29 cellular contexts compared by ENCODE assay signal in genomic region chr5:136528481-136528880, GRCh38.
"Had no signal": no experiment of that assay in that cellular context is flagged by ENCODE, and none has a peak within 500 bp of the region (broad histone marks: within the 10 kb centered on the region; RNA-seq: fewer than 3 reads in every experiment).

No MANE protein-coding gene starts in this region.

- H3K27me3 Mint-ChIP-seq: stimulated activated memory B cell treated with anti-CD40 and anti-IgM and Interleukin-4, amounts not matched to agents 10 μg/mL and 1 μg/mL and 100 μg/mL, for 72 hours; stimulated activated naive B cell treated with anti-CD40 and anti-IgM and Interleukin-4, amounts not matched to agents 10 μg/mL and 1 μg/mL and 100 μg/mL, for 72 hours; stimulated activated naive CD8-positive, alpha-beta T cell treated with anti-CD3 and anti-CD28 coated beads, Interleukin-15, amount 100 ng/mL, for 72 hours; stimulated activated naive CD8-positive, alpha-beta T cell treated with anti-CD3 and anti-CD28 coated beads, Interleukin-15, Interleukin-2, amounts not matched to agents 100 ng/mL and 50 ng/mL, for 24 hours had no signal

- H3K4me1 ChIP-seq: stomach, suprapubic skin, testis, thyroid gland, tibial artery, tibial nerve, transverse colon, upper lobe of left lung, upper lobe of right lung, uterus, vagina had no signal

- H3K36me3 Mint-ChIP-seq: stimulated activated effector memory CD8-positive, alpha-beta T cell treated with anti-CD3 and anti-CD28 coated beads, Interleukin-12 subunit alpha, Interleukin-12 subunit beta, amount 100 ng/mL, for 72 hours; stimulated activated memory B cell treated with anti-CD40 and anti-IgM and Interleukin-4, amounts not matched to agents 10 μg/mL and 1 μg/mL and 100 μg/mL, for 72 hours; stimulated activated naive B cell treated with anti-CD40 and anti-IgM and Interleukin-4, amounts not matched to agents 10 μg/mL and 1 μg/mL and 100 μg/mL, for 72 hours; type B pancreatic cell had no signal

- H3K9me3 Mint-ChIP-seq: stimulated activated effector memory CD8-positive, alpha-beta T cell treated with anti-CD3 and anti-CD28 coated beads, Interleukin-12 subunit alpha, Interleukin-12 subunit beta, amount 100 ng/mL, for 72 hours; stimulated activated memory B cell treated with anti-CD40 and anti-IgM and Interleukin-4, amounts not matched to agents 10 μg/mL and 1 μg/mL and 100 μg/mL, for 72 hours; stimulated activated naive B cell treated with anti-CD40 and anti-IgM and Interleukin-4, amounts not matched to agents 10 μg/mL and 1 μg/mL and 100 μg/mL, for 72 hours; stimulated activated naive CD8-positive, alpha-beta T cell treated with anti-CD3 and anti-CD28 coated beads, Interleukin-15, amount 100 ng/mL, for 72 hours; stimulated activated naive CD8-positive, alpha-beta T cell treated with anti-CD3 and anti-CD28 coated beads, Interleukin-15, Interleukin-2, amounts not matched to agents 100 ng/mL and 50 ng/mL, for 24 hours; type B pancreatic cell had no signal

- H3K27ac Mint-ChIP-seq: stimulated activated effector memory CD8-positive, alpha-beta T cell treated with anti-CD3 and anti-CD28 coated beads, Interleukin-12 subunit alpha, Interleukin-12 subunit beta, amount 100 ng/mL, for 72 hours; stimulated activated memory B cell treated with anti-CD40 and anti-IgM and Interleukin-4, amounts not matched to agents 10 μg/mL and 1 μg/mL and 100 μg/mL, for 72 hours; stimulated activated naive B cell treated with anti-CD40 and anti-IgM and Interleukin-4, amounts not matched to agents 10 μg/mL and 1 μg/mL and 100 μg/mL, for 72 hours; stimulated activated naive CD8-positive, alpha-beta T cell treated with anti-CD3 and anti-CD28 coated beads, Interleukin-15, amount 100 ng/mL, for 72 hours; stimulated activated naive CD8-positive, alpha-beta T cell treated with anti-CD3 and anti-CD28 coated beads, Interleukin-15, Interleukin-2, amounts not matched to agents 100 ng/mL and 50 ng/mL, for 24 hours; type B pancreatic cell had no signal

- FAIRE-seq: urothelium cell line had no signal

- H3K4me3 Mint-ChIP-seq: stimulated activated effector memory CD8-positive, alpha-beta T cell treated with anti-CD3 and anti-CD28 coated beads, Interleukin-12 subunit alpha, Interleukin-12 subunit beta, amount 100 ng/mL, for 72 hours; stimulated activated memory B cell treated with anti-CD40 and anti-IgM and Interleukin-4, amounts not matched to agents 10 μg/mL and 1 μg/mL and 100 μg/mL, for 72 hours; stimulated activated naive B cell treated with anti-CD40 and anti-IgM and Interleukin-4, amounts not matched to agents 10 μg/mL and 1 μg/mL and 100 μg/mL, for 72 hours; stimulated activated naive CD8-positive, alpha-beta T cell treated with anti-CD3 and anti-CD28 coated beads, Interleukin-15, amount 100 ng/mL, for 72 hours; stimulated activated naive CD8-positive, alpha-beta T cell treated with anti-CD3 and anti-CD28 coated beads, Interleukin-15, Interleukin-2, amounts not matched to agents 100 ng/mL and 50 ng/mL, for 24 hours; type B pancreatic cell had no signal

- H3K9me3 ChIP-seq: stomach, suprapubic skin, testis, thoracic aorta, thyroid gland, tibial artery, tibial nerve, transverse colon, upper lobe of left lung, upper lobe of right lung, uterus, vagina had no signal

- DNase-seq: stimulated activated CD4-positive, alpha-beta T cell treated with anti-CD3 and anti-CD28 coated beads, Interleukin-2, amount 100 ng/mL, for 48 hours; stimulated activated CD4-positive, alpha-beta T cell treated with anti-CD3 and anti-CD28 coated beads, Interleukin-4, amount 100 ng/mL, for 1 hour; stimulated activated CD4-positive, alpha-beta T cell treated with anti-CD3 and anti-CD28 coated beads, Interleukin-4, amount 100 ng/mL, for 24 hours; stimulated activated CD4-positive, alpha-beta T cell treated with anti-CD3 and anti-CD28 coated beads, Interleukin-4, amount 100 ng/mL, for 4 hours; stimulated activated CD8-positive, alpha-beta memory T cell treated with anti-CD3 and anti-CD28 coated beads, Interleukin-4, amount 100 ng/mL, for 48 hours; stimulated activated naive B cell treated with anti-CD40 and anti-IgM and Interleukin-4, amounts not matched to agents 10 μg/mL and 1 μg/mL and 100 μg/mL, for 72 hours; stimulated activated naive CD4-positive, alpha-beta T cell; stimulated activated naive CD4-positive, alpha-beta T cell treated with Interleukin-2 at 50 U/mL for 16 hours; stimulated activated naive CD8-positive, alpha-beta T cell treated with anti-CD3 and anti-CD28 coated beads, Interleukin-15, amount 100 ng/mL, for 72 hours; stimulated activated naive CD8-positive, alpha-beta T cell treated with anti-CD3 and anti-CD28 coated beads, Interleukin-15, Interleukin-2, amounts not matched to agents 100 U/mL and 50 U/mL, for 24 hours; stomach; substantia nigra; testis; thyroid gland; tibial artery; transverse colon; trophoblast cell; upper lobe of left lung; upper lobe of right lung; uterus had no signal

- H3K4me1 Mint-ChIP-seq: stimulated activated effector memory CD8-positive, alpha-beta T cell treated with anti-CD3 and anti-CD28 coated beads, Interleukin-12 subunit alpha, Interleukin-12 subunit beta, amount 100 ng/mL, for 72 hours; stimulated activated memory B cell treated with anti-CD40 and anti-IgM and Interleukin-4, amounts not matched to agents 10 μg/mL and 1 μg/mL and 100 μg/mL, for 72 hours; stimulated activated naive B cell treated with anti-CD40 and anti-IgM and Interleukin-4, amounts not matched to agents 10 μg/mL and 1 μg/mL and 100 μg/mL, for 72 hours; stimulated activated naive CD8-positive, alpha-beta T cell treated with anti-CD3 and anti-CD28 coated beads, Interleukin-15, amount 100 ng/mL, for 72 hours had no signal

- H3K36me3 ChIP-seq: stomach, suprapubic skin, thoracic aorta, thyroid gland, tibial artery, tibial nerve, transverse colon, upper lobe of left lung, upper lobe of right lung, uterus, vagina had no signal

- H3K4me3 ChIP-seq: stomach, suprapubic skin, testis, thoracic aorta, thyroid gland, tibial artery, tibial nerve, transverse colon, upper lobe of left lung, upper lobe of right lung, uterus, vagina had no signal

- H3K27ac ChIP-seq: stomach, suprapubic skin, testis, thoracic aorta, thyroid gland, tibial artery, tibial nerve, transverse colon, upper lobe of left lung, upper lobe of right lung, uterus, vagina had no signal

- H3K27me3 ChIP-seq: stomach, suprapubic skin, testis, thyroid gland, tibial artery, tibial nerve, transverse colon, upper lobe of left lung, upper lobe of right lung, vagina had no signal
